Comparison of ENCODE assay signal across 1 cellular context in genomic region chr10:49600046-49600445, GRCh38.
TF ChIP-seq lines count a peak whose summit lies in the region.

No MANE protein-coding gene starts in this region.

TF ChIP-seq in GM12878, 131 proteins besides CTCF, POLR2A, EP300 and RAD21:
- no peak for TF ChIP-seq SPI1 (IDR thresholded peaks at IDR 0.05; ENCODE audit: borderline replicate concordance, insufficient read depth, low read depth, low read length)
- TF ChIP-seq USF1 (IDR thresholded peaks at IDR 0.05; ENCODE audit: borderline replicate concordance, extremely low read length, insufficient read depth, low read depth, low read length), result peak; percentile 31
TF ChIP-seq in GM12878: peak in this region for 1.
